ENCODE assay signal across 21 cellular contexts in the genomic region with DNA sequence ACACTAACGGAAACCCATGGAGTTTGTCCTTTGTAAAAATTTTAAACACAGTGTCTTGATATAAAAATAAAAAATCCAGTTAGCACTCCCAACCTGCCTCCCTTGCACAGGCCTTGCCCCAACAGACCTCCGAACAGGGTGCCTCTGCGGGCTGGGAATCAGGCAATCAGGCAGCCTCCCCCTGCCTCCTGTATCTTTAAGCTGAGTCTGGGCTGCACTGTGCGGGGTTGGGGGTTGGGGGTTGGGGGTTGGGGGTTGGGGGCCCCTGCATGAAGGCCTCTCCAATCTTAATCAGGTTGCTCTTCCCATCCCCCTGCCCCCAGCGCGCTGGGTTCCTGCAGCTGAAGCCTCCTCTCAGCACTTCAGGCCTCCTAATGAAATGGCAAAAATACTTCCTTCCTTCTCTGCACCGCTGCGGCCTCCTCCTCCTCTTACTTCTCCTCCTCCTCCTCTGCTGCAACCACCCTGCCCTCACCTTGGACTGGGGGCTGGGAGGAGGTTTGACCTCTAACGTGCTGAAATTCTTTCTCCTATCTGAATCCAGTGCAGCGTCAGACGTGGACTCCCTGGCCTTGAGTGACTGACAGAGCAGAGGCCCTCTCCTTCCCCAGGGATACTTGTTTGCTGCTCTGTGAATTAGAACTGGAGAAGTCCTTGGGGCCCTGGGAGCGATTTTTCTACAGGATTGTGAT. TPM values are rescaled to one million over a fixed set of nuclear protein-coding genes. Genes with fewer than 3 reads are reported as not detected.
DNase-seq lines count a peak whose midpoint lies in the region; TF ChIP-seq lines count a peak whose summit lies in the region.
"Had no signal": no experiment of that assay in that cellular context is flagged by ENCODE, and none has a peak within 500 bp of the region (broad histone marks: within the 10 kb centered on the region; RNA-seq: fewer than 3 reads in every experiment).

No MANE protein-coding gene starts in this region.

- H2BK5ac ChIP-seq in trophoblast cell (ENCODE audit: low read depth, low read length, poor library complexity), result no peak overlapping the region

- no peak overlapping the region for H2AK5ac ChIP-seq in trophoblast cell (ENCODE audit: low read length)

- no peak for TF ChIP-seq POLR2A in sigmoid colon (IDR thresholded peaks at IDR 0.05)

- peak; percentile 32 to 82 for DNase-seq in HL-60 (ENCODE audit: low read depth in 1 of 2, low spot score in 1 of 2)
- DNase-seq in NOMO-1 treated with dmso at 0.1 percent for 144 hours (lab: John Stamatoyannopoulos, UW; ENCODE audit: unreplicated experiment), result peak; percentile 13
- no peak for DNase-seq in trophoblast cell
- DNase-seq in T-helper 9 cell, result no peak
- DNase-seq in NCI-H1417 treated with DMSO at 0.1 percent for 48 hours (lab: John Stamatoyannopoulos, UW), result no peak
- no peak for DNase-seq in sigmoid colon
- DNase-seq: activated CD4-positive, alpha-beta T cell treated with anti-CD3 and anti-CD28 coated beads for 1 hour; activated T-cell treated with anti-CD3 and anti-CD28 coated beads for 4 hours; gastrocnemius medialis; islet precursor cell; NCI-H1092 treated with DMSO at 0.1 percent for 48 hours; NCI-H2171 treated with DMSO at 0.1 percent for 48 hours had no signal

- no peak overlapping the region for H3K18ac ChIP-seq in trophoblast cell (ENCODE audit: low read length)

- no peaks in the 10 kb centered on the region for H3K9me3 Mint-ChIP-seq in dendritic cell treated with granulocyte-macrophage colony-stimulating factor and Interleukin-4, amounts not matched to agents 40 ng/mL and 50 ng/mL, for 4 days

- TF ChIP-seq CTCF in HL-60 (IDR thresholded peaks at IDR 0.05; ENCODE audit: insufficient read depth, low read length) (no peak), sigmoid colon (IDR thresholded peaks at IDR 0.05) (no peak)

- H3K23ac ChIP-seq in trophoblast cell (ENCODE audit: low read length), result no peak overlapping the region

- intact Hi-C loops in dendritic cell treated with granulocyte-macrophage colony-stimulating factor and Interleukin-4, amounts not matched to agents 40 ng/mL and 50 ng/mL, for 4 days (cut with micrococcal nuclease), result no loop called here
- intact Hi-C loops in sigmoid colon (cut with DNase I), result loop anchor here (10.0 kb wide), 1 partner anchor 716 kb away; no protein-coding TSS in a partner anchor

- H3K14ac ChIP-seq in trophoblast cell (ENCODE audit: low read length), result no peak overlapping the region

- no peak overlapping the region for H2BK12ac ChIP-seq in trophoblast cell (ENCODE audit: low read length)

- no peaks in the 10 kb centered on the region for H3K9me3 ChIP-seq in trophoblast cell (ENCODE audit: insufficient read depth, low read depth, low read length)
- H3K9me3 ChIP-seq in sigmoid colon, result no peaks in the 10 kb centered on the region
- H3K9me3 ChIP-seq: gastrocnemius medialis, SJSA1, suprapubic skin had no signal

- no peak overlapping the region for H4K8ac ChIP-seq in trophoblast cell (ENCODE audit: low read depth, low read length)

- H3K79me1 ChIP-seq in trophoblast cell (ENCODE audit: low read length), result no peaks in the 10 kb centered on the region

- peak overlapping the region; percentile 74 for H3K27ac ChIP-seq in HL-60 (replicated peaks)
- H3K27ac ChIP-seq in trophoblast cell (ENCODE audit: low read depth, low read length), result no peak overlapping the region
- H3K27ac ChIP-seq in sigmoid colon, result no peak overlapping the region
- H3K27ac ChIP-seq: C4-2B, gastrocnemius medialis, SJSA1, suprapubic skin had no signal

- H4K91ac ChIP-seq in trophoblast cell (ENCODE audit: low read depth, low read length), result peak overlapping the region; percentile 1

- no peak overlapping the region for H2AFZ ChIP-seq in trophoblast cell (ENCODE audit: insufficient read depth, low read length, poor library complexity)

- H3K27me3 Mint-ChIP-seq in dendritic cell treated with granulocyte-macrophage colony-stimulating factor and Interleukin-4, amounts not matched to agents 40 ng/mL and 50 ng/mL, for 4 days, result no peaks in the 10 kb centered on the region
- H3K27me3 Mint-ChIP-seq: activated naive CD8-positive, alpha-beta T cell had no signal

- H3K4me2 ChIP-seq in trophoblast cell (ENCODE audit: low read length), result no peak overlapping the region

- no peak overlapping the region for H3K4me3 Mint-ChIP-seq in dendritic cell treated with granulocyte-macrophage colony-stimulating factor and Interleukin-4, amounts not matched to agents 40 ng/mL and 50 ng/mL, for 4 days
- H3K4me3 Mint-ChIP-seq: activated naive CD8-positive, alpha-beta T cell had no signal

- H3K36me3 ChIP-seq in trophoblast cell (ENCODE audit: control insufficient read depth in 1 of 2, insufficient read depth in 2 of 2, low read length in 2 of 2) (no peaks in the 10 kb centered on the region), sigmoid colon (no peaks in the 10 kb centered on the region)
- H3K36me3 ChIP-seq: gastrocnemius medialis, SJSA1, suprapubic skin had no signal

- H3K4me1 ChIP-seq in trophoblast cell (ENCODE audit: control insufficient read depth in 1 of 2, insufficient read depth in 2 of 2, low read length in 2 of 2), result peaks cover 0 to 2% of the 10 kb centered on the region in 2 experiments
- no peaks in the 10 kb centered on the region for H3K4me1 ChIP-seq in sigmoid colon
- H3K4me1 ChIP-seq: gastrocnemius medialis, SJSA1, suprapubic skin had no signal

- no peak overlapping the region for H2BK120ac ChIP-seq in trophoblast cell (ENCODE audit: insufficient read depth, low read length, poor library complexity)

- TF ChIP-seq EP300 in sigmoid colon (IDR thresholded peaks at IDR 0.05), result no peak

- H3K27me3 ChIP-seq in HL-60 (ENCODE audit: insufficient read depth, poor library complexity, severe bottlenecking) (no peaks in the 10 kb centered on the region), trophoblast cell (ENCODE audit: insufficient read depth, low read length) (no peaks in the 10 kb centered on the region), sigmoid colon (no peaks in the 10 kb centered on the region)
- H3K27me3 ChIP-seq: gastrocnemius medialis, SJSA1, suprapubic skin had no signal

- peaks cover 32% of the 10 kb centered on the region for H3K4me1 Mint-ChIP-seq in dendritic cell treated with granulocyte-macrophage colony-stimulating factor and Interleukin-4, amounts not matched to agents 40 ng/mL and 50 ng/mL, for 4 days (ENCODE audit: low read depth)

- H3K4me3 ChIP-seq in HL-60 (replicated peaks; ENCODE audit: insufficient read depth, low read length) (no peak overlapping the region), trophoblast cell (ENCODE audit: low read depth, low read length) (no peak overlapping the region), sigmoid colon (no peak overlapping the region)
- H3K4me3 ChIP-seq: gastrocnemius medialis, SJSA1, suprapubic skin had no signal

- H3K36me3 Mint-ChIP-seq in dendritic cell treated with granulocyte-macrophage colony-stimulating factor and Interleukin-4, amounts not matched to agents 40 ng/mL and 50 ng/mL, for 4 days (ENCODE audit: low read depth), result peaks cover 58% of the 10 kb centered on the region

- peak overlapping the region; percentile 78 for H3K27ac Mint-ChIP-seq in dendritic cell treated with granulocyte-macrophage colony-stimulating factor and Interleukin-4, amounts not matched to agents 40 ng/mL and 50 ng/mL, for 4 days
- H3K27ac Mint-ChIP-seq: activated naive CD8-positive, alpha-beta T cell had no signal

- H3K9ac ChIP-seq in trophoblast cell (ENCODE audit: low read length), result no peak overlapping the region

- no CpG with 5 or more reads among the region's 12 CpGs for WGBS in trophoblast cell (ENCODE audit: extremely low coverage, insufficient coverage, insufficient read length)
- 62 to 85% methylated on average over 12 of the region's 12 CpGs for whole genome bisulfite sequencing in sigmoid colon, 2 donors

- H4K12ac ChIP-seq in trophoblast cell (ENCODE audit: low read depth, low read length), result no peak overlapping the region

- no peak overlapping the region for H3K4ac ChIP-seq in trophoblast cell (ENCODE audit: low read depth, low read length)

- H3K79me2 ChIP-seq in trophoblast cell (ENCODE audit: control insufficient read depth, insufficient read depth, low read length, poor library complexity), result no peaks in the 10 kb centered on the region

RNA-seq across cellular contexts. Expression of a gene that starts 26.6 kb away (rescaled TPM):
- polyA plus RNA-seq in trophoblast cell (2013), result 0.83 and 0.90 TPM in 2 replicates
- total RNA-seq in sigmoid colon, result 1 to 10 TPM in 3 of 4 donors, under 1 TPM in 1; 0.99 to 3.6 (median 2.6) TPM
- under 1 TPM in 2 of 3 donors, not detected in 1; under 0.01 to 0.95 TPM for polyA plus RNA-seq in sigmoid colon
- total RNA-seq: SJSA1 had no signal

RNA-seq across cellular contexts. Expression of a gene that starts 51.8 kb away (rescaled TPM):
- not detected in 2 replicates for polyA plus RNA-seq in trophoblast cell (2013)
- total RNA-seq in sigmoid colon, result not detected
- polyA plus RNA-seq in sigmoid colon, result 10 to 100 TPM; 12.6 to 65.6 (median 16.2) TPM
- total RNA-seq: chondrocyte, HT1080, mononuclear cell, posterior vena cava, SJSA1 had no signal

RNA-seq across cellular contexts. Expression of a gene that starts 52.9 kb away (rescaled TPM):
- polyA plus RNA-seq in trophoblast cell (2013), result 25.2 and 25.4 TPM in 2 replicates
- 10 to 100 TPM; 15.6 to 27.6 (median 24.4) TPM for total RNA-seq in sigmoid colon
- 10 to 100 TPM in 2 of 3 donors, 1 to 10 TPM in 1; 4.9 to 17.4 (median 16.1) TPM for polyA plus RNA-seq in sigmoid colon
- total RNA-seq: SJSA1 had no signal

RNA-seq across cellular contexts. Expression of a gene that starts 59.9 kb away (rescaled TPM):
- 0.03 and 0.06 TPM in 2 replicates for polyA plus RNA-seq in trophoblast cell (2013)
- total RNA-seq in sigmoid colon, result 1 to 10 TPM in 3 of 4 donors, not detected in 1; 1.7 to 8.1 (median 3.2) TPM
- polyA plus RNA-seq in sigmoid colon, result 10 to 100 TPM; 14.4 to 90.1 (median 39.1) TPM
- total RNA-seq: chondrocyte, HT1080, SJSA1 had no signal

Comparison
In these comparisons a context has a peak if more than half of its experiments do, and no peak if none do; other contexts are left out.
1. DNase-seq: peak in HL-60 (2 of 2) and NOMO-1 treated with dmso at 0.1 percent for 144 hours (single experiment); none in trophoblast cell (0 of 2), T-helper 9 cell (single experiment), NCI-H1417 treated with DMSO at 0.1 percent for 48 hours (single experiment) and sigmoid colon (single experiment).